ENCODE assay signal across 10 cellular contexts in the genomic region with DNA sequence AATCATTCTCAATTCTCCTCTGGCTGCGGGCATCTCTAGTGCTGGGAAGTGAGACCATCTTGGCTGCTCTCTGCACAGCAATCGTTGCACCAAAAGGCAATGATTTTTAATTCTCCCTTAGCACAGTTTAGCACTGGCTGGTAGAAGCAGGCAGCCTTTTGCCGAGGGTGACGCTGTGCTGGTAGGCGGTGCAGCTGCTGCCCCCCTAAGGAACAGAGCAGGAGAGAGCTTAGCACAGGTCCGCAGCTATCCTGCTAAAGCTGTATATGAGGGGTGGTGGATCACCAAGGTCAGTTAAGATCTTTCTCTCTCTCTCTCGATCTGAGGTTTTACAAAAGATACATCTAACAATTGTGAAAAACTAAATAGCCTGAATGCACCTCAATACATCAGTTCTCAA.
DNase-seq lines count a peak whose midpoint lies in the region; ATAC-seq and TF ChIP-seq lines count a peak whose summit lies in the region.
"Had no signal": no experiment of that assay in that cellular context is flagged by ENCODE, and none has a peak within 500 bp of the region (broad histone marks: within the 10 kb centered on the region; RNA-seq: fewer than 3 reads in every experiment).

No MANE protein-coding gene starts in this region.

- TF ChIP-seq CTCF in gastroesophageal sphincter (IDR thresholded peaks at IDR 0.05) (no peak), sigmoid colon (IDR thresholded peaks at IDR 0.05) (no peak)

- H3K27ac ChIP-seq in gastroesophageal sphincter (no peak overlapping the region), sigmoid colon (no peak overlapping the region)

- ATAC-seq in gastroesophageal sphincter: peak; percentile 34

- peaks cover 25% of the 10 kb centered on the region for H3K27me3 ChIP-seq in gastroesophageal sphincter
- peaks cover 0 to 3% (median 3%) of the 10 kb centered on the region in 3 donors for H3K27me3 ChIP-seq in sigmoid colon

- TF ChIP-seq POLR2A in gastroesophageal sphincter (IDR thresholded peaks at IDR 0.05): no peak
- no peak for TF ChIP-seq POLR2A in sigmoid colon (IDR thresholded peaks at IDR 0.05)

- H3K4me1 ChIP-seq in gastroesophageal sphincter (no peaks in the 10 kb centered on the region), sigmoid colon (no peaks in the 10 kb centered on the region)

- intact Hi-C loops in sigmoid colon (cut with DNase I): no loop called here

- WGBS in gastroesophageal sphincter (ENCODE audit: low coverage in 1 of 2), 2 donors: 31 to 32% methylated on average over 4 to 5 of the region's 7 CpGs
- WGBS in sigmoid colon, 2 donors: 13 to 20% methylated on average over 7 of the region's 7 CpGs

- TF ChIP-seq EP300 in gastroesophageal sphincter (IDR thresholded peaks at IDR 0.05): no peak
- no peak for TF ChIP-seq EP300 in sigmoid colon (IDR thresholded peaks at IDR 0.05)

- DNase-seq in NCI-H82 (lab: John Stamatoyannopoulos, UW) (peak; percentile 5), NCI-H82 treated with DMSO at 0.1 percent for 48 hours (lab: John Stamatoyannopoulos, UW; ENCODE audit: unreplicated experiment) (no peak), NCI-H1105 treated with DMSO at 0.1 percent for 48 hours (lab: John Stamatoyannopoulos, UW) (no peak), sigmoid colon (no peak), DMS114 treated with DMSO at 0.1 percent for 48 hours (lab: John Stamatoyannopoulos, UW; ENCODE audit: unreplicated experiment) (no peak)
- DNase-seq in activated CD4-positive, alpha-beta T cell treated with anti-CD3 and anti-CD28 coated beads for 4 hours: peak; percentile 19 to 43
- DNase-seq in stimulated activated CD8-positive, alpha-beta memory T cell treated with anti-CD3 and anti-CD28 coated beads, Interleukin-4, amount 100 ng/mL, for 4 hours (ENCODE audit: low read depth in 2 of 2, low spot score in 1 of 2): peak; percentile 7 to 16
- DNase-seq: 8988T; NK-92 treated with Interleukin-12 subunit alpha and Interleukin-12 subunit beta, amount 100 ng/mL, for 24 hours had no signal

- H3K4me3 ChIP-seq in gastroesophageal sphincter (no peak overlapping the region), sigmoid colon (no peak overlapping the region)

- no peaks in the 10 kb centered on the region for H3K9me3 ChIP-seq in gastroesophageal sphincter
- H3K9me3 ChIP-seq in sigmoid colon: no peaks in the 10 kb centered on the region

- H3K36me3 ChIP-seq in gastroesophageal sphincter (no peaks in the 10 kb centered on the region), sigmoid colon (no peaks in the 10 kb centered on the region)

Comparison
In these comparisons a context has a peak if more than half of its experiments do, and no peak if none do; other contexts are left out.
1. DNase-seq: peak in NCI-H82 (single experiment), activated CD4-positive, alpha-beta T cell treated with anti-CD3 and anti-CD28 coated beads for 4 hours (2 of 2) and stimulated activated CD8-positive, alpha-beta memory T cell treated with anti-CD3 and anti-CD28 coated beads, Interleukin-4, amount 100 ng/mL, for 4 hours (2 of 2); none in NCI-H82 treated with DMSO at 0.1 percent for 48 hours (single experiment), NCI-H1105 treated with DMSO at 0.1 percent for 48 hours (single experiment), sigmoid colon (single experiment) and DMS114 treated with DMSO at 0.1 percent for 48 hours (single experiment).